In the genomic region with DNA sequence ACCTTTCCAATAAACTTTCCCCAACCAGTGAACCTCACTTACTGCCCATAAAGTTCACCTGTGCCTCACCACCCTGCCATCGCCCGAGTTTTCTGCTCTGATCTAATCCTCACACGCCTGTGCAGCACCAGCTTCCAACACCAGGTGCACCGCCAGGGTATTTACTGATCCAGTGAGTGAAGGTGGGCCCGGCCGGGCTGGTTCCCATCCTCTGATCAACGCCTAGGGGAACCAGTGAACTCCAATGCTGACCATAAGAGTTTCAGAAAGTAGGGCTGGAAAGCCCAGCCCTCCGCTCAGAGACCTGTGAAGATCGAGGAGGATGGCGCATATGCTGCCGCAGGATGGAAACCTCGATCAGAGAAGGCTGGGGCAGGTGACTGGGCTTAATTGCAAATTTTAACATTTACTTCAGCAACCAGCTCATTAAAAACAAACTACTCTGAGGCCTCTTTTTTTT, we compare ENCODE assay signal across 8 cellular contexts. TPM values are rescaled to one million over a fixed set of nuclear protein-coding genes. Genes with fewer than 3 reads are reported as not detected.
DNase-seq lines count a peak whose midpoint lies in the region; ATAC-seq and TF ChIP-seq lines count a peak whose summit lies in the region.

No MANE protein-coding gene starts in this region.

- peaks cover 13% of the 10 kb centered on the region for H3K4me1 Mint-ChIP-seq in WTC11
- peaks cover 20% of the 10 kb centered on the region for H3K4me1 Mint-ChIP-seq in central memory CD8-positive, alpha-beta T cell

- POLR2A ChIA-PET in GM10248 (lab: Yijun Ruan, JAX) (interaction anchor here (0.6 to 1.0 kb wide), 3 partner anchors 24 to 96 kb away, joined by 3 to 4 read pairs (median 3); partner anchors contain the start of genes ESYT1 and ZC3H10), WTC11 (lab: Charles Lee) (interaction anchor here (0.6 to 1.9 kb wide), 6 partner anchors 10 to 70 kb away, joined by 5 to 15 read pairs (median 6); partner anchors contain the start of genes ESYT1, PA2G4, RNF41 and ZC3H10)

- peak; percentile 81 for ATAC-seq in WTC11
- ATAC-seq in central memory CD8-positive, alpha-beta T cell (replicated peaks; ENCODE audit: extremely low read depth, poor library complexity, severe bottlenecking): peak; percentile 81
- ATAC-seq in lung (ENCODE audit: insufficient read depth, low FRiP score): peak; percentile 19

- no peaks in the 10 kb centered on the region for H3K27me3 ChIP-seq in HAP-1 (ENCODE audit: low read depth)
- H3K27me3 ChIP-seq in lung (ENCODE audit: control insufficient read depth, insufficient read depth): no peaks in the 10 kb centered on the region

- H3K27ac ChIP-seq in lung (ENCODE audit: low read depth in 1 of 2, low read length in 1 of 2): peak overlapping the region; percentile 90 to 94

- TF ChIP-seq CTCF in GM10248 (IDR thresholded peaks at IDR 0.05; ENCODE audit: control extremely low read depth, extremely low read depth, low read depth, missing control alignments) (no peak), WTC11 (IDR thresholded peaks at IDR 0.05) (peak; percentile 22; the same call in 1 of the 2 replicates), lung (IDR thresholded peaks at IDR 0.05; ENCODE audit: control extremely low read depth, extremely low read depth) (no peak)

- peaks cover 3% of the 10 kb centered on the region for H3K36me3 ChIP-seq in HAP-1 (replicated peaks)
- H3K36me3 ChIP-seq in lung (ENCODE audit: control insufficient read depth in 2 of 2, insufficient read depth in 2 of 2, low read length in 2 of 2): no peaks in the 10 kb centered on the region

- H3K27ac Mint-ChIP-seq in WTC11: peak overlapping the region; percentile 88
- H3K27ac Mint-ChIP-seq in central memory CD8-positive, alpha-beta T cell (ENCODE audit: low read depth): peak overlapping the region; percentile 93

- DNase-seq in GM10248 (ENCODE audit: extremely low spot score): peak; percentile 54
- DNase-seq in HAP-1 (ENCODE audit: low spot score in 2 of 2): peak; percentile 45 to 67
- peak; percentile 56 for DNase-seq in NCI-H1092 treated with DMSO at 0.1 percent for 48 hours (lab: John Stamatoyannopoulos, UW)
- DNase-seq in WTC11 (ENCODE audit: low spot score): peak; percentile 72
- peak; percentile 37 to 46 for DNase-seq in central memory CD8-positive, alpha-beta T cell (ENCODE audit: low spot score in 2 of 2)
- peak; percentile 63 for DNase-seq in lung (ENCODE audit: low spot score)
- peak; percentile 42 for DNase-seq in stimulated activated CD8-positive, alpha-beta memory T cell treated with anti-CD3 and anti-CD28 coated beads, Interleukin-4, amount 100 ng/mL, for 24 hours (ENCODE audit: low read depth)
- DNase-seq in dedifferentiated amniotic fluid mesenchymal stem cell (ENCODE audit: extremely low spot score): no peak

- no peaks in the 10 kb centered on the region for H3K9me3 ChIP-seq in HAP-1
- H3K9me3 ChIP-seq in lung (ENCODE audit: control insufficient read depth in 2 of 2, insufficient read depth in 1 of 2, low read length in 1 of 2): no peaks in the 10 kb centered on the region

- CTCF ChIA-PET in GM10248 (lab: Yijun Ruan, JAX) (interaction anchor here (0.8 to 1.4 kb wide), 5 partner anchors 10 to 48 kb away, joined by 3 to 7 read pairs (median 4); partner anchors contain the start of genes PA2G4, SMARCC2 and ZC3H10), WTC11 (lab: Charles Lee) (interaction anchor here (0.6 to 3.0 kb wide), 13 partner anchors 9 to 1191 kb away, joined by 3 to 25 read pairs (median 6); partner anchors contain the start of genes ANKRD52, ESYT1, RNF41 and SMARCC2)

- 7 to 11% methylated on average over 12 of the region's 12 CpGs for WGBS in lung, 2 donors

- H3K4me1 ChIP-seq in HAP-1: peaks cover 3% of the 10 kb centered on the region
- H3K4me1 ChIP-seq in lung (ENCODE audit: control insufficient read depth in 2 of 2, insufficient read depth in 2 of 2, low read length in 2 of 2): peaks cover 9% of the 10 kb centered on the region in 2 donors

- peaks cover 17% of the 10 kb centered on the region for H3K36me3 Mint-ChIP-seq in WTC11
- H3K36me3 Mint-ChIP-seq in central memory CD8-positive, alpha-beta T cell (ENCODE audit: insufficient read depth): peaks cover 12% of the 10 kb centered on the region

- H3K4me3 ChIP-seq in HAP-1 (peak overlapping the region; percentile 50), lung (peak overlapping the region; percentile 18)

- in situ Hi-C loops in HAP-1 (cut with MboI; ENCODE audit: low sequenced_read_pairs): no loop called here

- H3K9me3 Mint-ChIP-seq in WTC11: no peaks in the 10 kb centered on the region
- no peaks in the 10 kb centered on the region for H3K9me3 Mint-ChIP-seq in central memory CD8-positive, alpha-beta T cell

- H3K4me3 Mint-ChIP-seq in WTC11: peak overlapping the region; percentile 93
- peak overlapping the region; percentile 82 for H3K4me3 Mint-ChIP-seq in central memory CD8-positive, alpha-beta T cell

- H3K27me3 Mint-ChIP-seq in WTC11 (ENCODE audit: low read depth): no peaks in the 10 kb centered on the region
- H3K27me3 Mint-ChIP-seq in central memory CD8-positive, alpha-beta T cell: no peaks in the 10 kb centered on the region

TF ChIP-seq in WTC11, 78 proteins besides CTCF, POLR2A, EP300 and RAD21:
- TF ChIP-seq RORB (CRISPR knock-in tag; IDR thresholded peaks at IDR 0.05): no peak

RNA-seq across cellular contexts. Expression of gene MYL6B, which starts 0.7 kb away (rescaled TPM):
- total RNA-seq in WTC11 (2021) (171 to 180 TPM (median 173 TPM) in 3 replicates), lung (10 to 100 TPM; 39.1 to 46.1 TPM)
- polyA plus RNA-seq in lung: 10 to 100 TPM; 20.7 to 40.3 TPM

RNA-seq across cellular contexts. Expression of gene MYL6, which starts 6.5 kb away (rescaled TPM):
- total RNA-seq in WTC11 (2021): 835 to 932 TPM (median 844 TPM) in 3 replicates
- total RNA-seq in lung: 1,000 to 10,000 TPM; 1,471 to 1,783 TPM
- polyA plus RNA-seq in lung: 1,000 to 10,000 TPM; 2,612 to 3,593 TPM

RNA-seq across cellular contexts. Expression of gene ESYT1, which starts 23.6 kb away (rescaled TPM):
- total RNA-seq in WTC11 (2021) (77.7 to 80.8 TPM (median 80.1 TPM) in 3 replicates), lung (100 to 1,000 TPM in 1 of 2 donors, 10 to 100 TPM in 1; 57.4 to 131 TPM)
- 10 to 100 TPM; 23.5 to 71.0 TPM for polyA plus RNA-seq in lung

RNA-seq across cellular contexts. Expression of gene ZC3H10, which starts 33.6 kb away (rescaled TPM):
- 11.3 to 13.6 TPM (median 13.1 TPM) in 3 replicates for total RNA-seq in WTC11 (2021)
- 1 to 10 TPM; 2.5 to 7.9 TPM for total RNA-seq in lung
- polyA plus RNA-seq in lung: 1 to 10 TPM; 3.1 to 3.5 TPM

RNA-seq across cellular contexts. Expression of gene RPL41, which starts 35.3 kb away (rescaled TPM):
- 4,004 to 4,366 TPM (median 4,314 TPM) in 3 replicates for total RNA-seq in WTC11 (2021)
- 1,000 to 10,000 TPM; 1,569 to 3,132 TPM for total RNA-seq in lung
- 1,000 to 10,000 TPM; 4,690 to 5,737 TPM for polyA plus RNA-seq in lung

Comparison
In these comparisons a context has a peak if more than half of its experiments do, and no peak if none do; other contexts are left out.
1. ATAC-seq: peak in every context shown above with its lines; median percentile 81 in WTC11; 81 in central memory CD8-positive, alpha-beta T cell; 19 in lung.